Comparison of ENCODE assay signal across 17 cellular contexts in the genomic region with DNA sequence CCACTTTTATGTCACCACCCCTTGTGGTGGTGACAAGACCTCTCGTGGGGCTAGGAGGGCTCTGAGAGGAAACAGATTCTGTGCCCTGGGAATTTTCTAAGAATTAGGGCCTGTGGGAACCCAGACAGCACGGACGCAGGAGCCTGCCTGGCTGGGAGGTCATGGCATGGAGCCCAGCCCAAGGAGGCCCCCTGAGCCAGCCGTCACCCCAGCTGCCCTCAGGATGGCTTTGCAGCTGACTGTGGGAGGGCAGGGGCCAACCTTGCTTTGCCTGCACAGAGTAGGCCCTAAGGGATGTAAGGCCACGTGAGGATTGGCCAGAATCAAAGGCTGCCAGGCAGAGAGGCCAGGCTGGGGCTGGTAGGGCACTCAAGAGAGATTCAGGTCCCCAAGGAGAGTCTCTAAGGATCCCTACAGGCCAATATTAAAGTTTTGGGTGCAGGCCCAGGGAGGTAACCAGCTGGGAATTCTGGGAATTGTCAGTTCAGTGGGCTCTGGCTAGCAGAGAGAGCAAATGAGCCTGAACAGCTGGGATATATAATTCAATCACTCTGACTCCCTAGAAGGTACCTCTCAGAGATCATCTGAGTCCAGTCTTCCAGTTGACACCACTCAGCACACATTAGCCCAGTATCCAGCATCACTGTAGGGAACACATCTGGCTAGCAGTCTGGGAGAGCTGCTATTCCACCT. TPM values are rescaled to one million over a fixed set of nuclear protein-coding genes. Genes with fewer than 3 reads are reported as not detected.
A peak's percentile ranks its signal among the peaks of the same experiment; 100 is the strongest.
DNase-seq lines count a peak whose midpoint lies in the region; ATAC-seq and TF ChIP-seq lines count a peak whose summit lies in the region.
"Had no signal": no experiment of that assay in that cellular context is flagged by ENCODE, and none has a peak within 500 bp of the region (broad histone marks: within the 10 kb centered on the region; RNA-seq: fewer than 3 reads in every experiment).

No MANE protein-coding gene starts in this region.

- peak; percentile 90 for DNase-seq in RPMI7951 (ENCODE audit: low read depth)
- peak; percentile 33 for DNase-seq in adipocyte (ENCODE audit: low read depth)
- DNase-seq in lower lobe of right lung, result no peak
- DNase-seq in tibial artery, result peak in 1 of 2 donors; percentile 77
- no peak for DNase-seq in stimulated activated naive CD8-positive, alpha-beta T cell treated with anti-CD3 and anti-CD28 coated beads, Interleukin-15, amount 100 ng/mL, for 72 hours
- DNase-seq in activated CD8-positive, alpha-beta memory T cell treated with anti-CD3 and anti-CD28 coated beads, Interleukin-2, amount 10 ng/mL, durations not matched to agents 7 days and 5 days, result no peak
- DNase-seq: activated CD4-positive, alpha-beta T cell treated with anti-CD3 and anti-CD28 coated beads, Interleukin-2, amount 10 ng/mL, durations not matched to agents 24 days and 14 days; activated gamma-delta T cell; GOT3; KBM-7; NCI-H1930; NCI-H446; Peyer's patch; stimulated activated CD4-positive, alpha-beta T cell treated with anti-CD3 and anti-CD28 coated beads, Interleukin-12 subunit alpha, Interleukin-12 subunit beta, amount 100 ng/mL, for 4 hours; transverse colon had no signal

- H3K4me3 ChIP-seq in adipocyte (ENCODE audit: low read length), result no peak overlapping the region
- H3K4me3 ChIP-seq in lower lobe of right lung, result no peak overlapping the region
- no peak overlapping the region for H3K4me3 ChIP-seq in tibial artery
- H3K4me3 ChIP-seq: Peyer's patch, transverse colon had no signal

- no peaks in the 10 kb centered on the region for H3K9me3 Mint-ChIP-seq in stimulated activated naive CD8-positive, alpha-beta T cell treated with anti-CD3 and anti-CD28 coated beads, Interleukin-15, amount 100 ng/mL, for 72 hours
- no peaks in the 10 kb centered on the region for H3K9me3 Mint-ChIP-seq in activated CD8-positive, alpha-beta memory T cell treated with anti-CD3 and anti-CD28 coated beads, Interleukin-2, amount 10 ng/mL, durations not matched to agents 7 days and 5 days (ENCODE audit: low read depth)
- H3K9me3 Mint-ChIP-seq: activated CD4-positive, alpha-beta T cell treated with anti-CD3 and anti-CD28 coated beads, Interleukin-2, amount 10 ng/mL, durations not matched to agents 24 days and 14 days; mesothelial cell of epicardium had no signal

- TF ChIP-seq CTCF in lower lobe of right lung (IDR thresholded peaks at IDR 0.05) (no peak), tibial artery (IDR thresholded peaks at IDR 0.05) (no peak)

- H3K27ac ChIP-seq in lower lobe of right lung (peak overlapping the region; percentile 43), tibial artery (peak overlapping the region; percentile 64 to 71)

- H3K4me1 ChIP-seq in adipocyte (ENCODE audit: control insufficient read depth, insufficient read depth, low read length) (peaks cover 49% of the 10 kb centered on the region), lower lobe of right lung (peaks cover 14% of the 10 kb centered on the region), tibial artery (peaks cover 0 to 61% (median 50%) of the 10 kb centered on the region in 4 donors)

- H3K36me3 ChIP-seq in adipocyte (ENCODE audit: control insufficient read depth, insufficient read depth, low read length, severe bottlenecking) (peaks cover 19% of the 10 kb centered on the region), lower lobe of right lung (no peaks in the 10 kb centered on the region), tibial artery (peaks cover 0 to 31% (median 9%) of the 10 kb centered on the region in 3 donors)
- H3K36me3 ChIP-seq: Peyer's patch, transverse colon had no signal

- peaks cover 11% of the 10 kb centered on the region for H3K27me3 Mint-ChIP-seq in stimulated activated naive CD8-positive, alpha-beta T cell treated with anti-CD3 and anti-CD28 coated beads, Interleukin-15, amount 100 ng/mL, for 72 hours
- peaks cover 26% of the 10 kb centered on the region for H3K27me3 Mint-ChIP-seq in activated CD8-positive, alpha-beta memory T cell treated with anti-CD3 and anti-CD28 coated beads, Interleukin-2, amount 10 ng/mL, durations not matched to agents 7 days and 5 days

- ATAC-seq in lower lobe of right lung (no peak), esophagus mucosa (no peak)
- no peak for ATAC-seq in stimulated activated naive CD8-positive, alpha-beta T cell treated with anti-CD3 and anti-CD28 coated beads, Interleukin-15, amount 100 ng/mL, for 72 hours
- ATAC-seq in activated CD8-positive, alpha-beta memory T cell treated with anti-CD3 and anti-CD28 coated beads, Interleukin-2, amount 10 ng/mL, durations not matched to agents 7 days and 5 days, result no peak

- H3K27me3 ChIP-seq in adipocyte (replicated peaks; ENCODE audit: control insufficient read depth, insufficient read depth, low read length) (no peaks in the 10 kb centered on the region), lower lobe of right lung (ENCODE audit: low read depth) (peaks cover 5% of the 10 kb centered on the region), tibial artery (no peaks in the 10 kb centered on the region)
- H3K27me3 ChIP-seq: Peyer's patch had no signal

- CTCF ChIA-PET in activated CD8-positive, alpha-beta memory T cell treated with anti-CD3 and anti-CD28 coated beads, Interleukin-2, amount 10 ng/mL, durations not matched to agents 7 days and 5 days (lab: Charles Lee), result interaction anchor here (1.2 kb wide), 1 partner anchor 31 kb away, joined by 3 read pairs; no protein-coding TSS in a partner anchor

- intact Hi-C loops in lower lobe of right lung (cut with DNase I), result no loop called here
- intact Hi-C loops in tibial artery (cut with DNase I; ENCODE audit: low total_unique reads), result loop anchor here (5.0 kb wide), 1 partner anchor 187 kb away; no protein-coding TSS in a partner anchor

- no peak overlapping the region for H3K4me3 Mint-ChIP-seq in stimulated activated naive CD8-positive, alpha-beta T cell treated with anti-CD3 and anti-CD28 coated beads, Interleukin-15, amount 100 ng/mL, for 72 hours
- H3K4me3 Mint-ChIP-seq in activated CD8-positive, alpha-beta memory T cell treated with anti-CD3 and anti-CD28 coated beads, Interleukin-2, amount 10 ng/mL, durations not matched to agents 7 days and 5 days, result no peak overlapping the region
- H3K4me3 Mint-ChIP-seq: activated CD4-positive, alpha-beta T cell treated with anti-CD3 and anti-CD28 coated beads, Interleukin-2, amount 10 ng/mL, durations not matched to agents 24 days and 14 days; mesothelial cell of epicardium had no signal

- H3K9ac ChIP-seq in adipocyte (ENCODE audit: low read length), result peak overlapping the region; percentile 50

- H3K4me1 Mint-ChIP-seq in stimulated activated naive CD8-positive, alpha-beta T cell treated with anti-CD3 and anti-CD28 coated beads, Interleukin-15, amount 100 ng/mL, for 72 hours, result peaks cover 12% of the 10 kb centered on the region
- H3K4me1 Mint-ChIP-seq in activated CD8-positive, alpha-beta memory T cell treated with anti-CD3 and anti-CD28 coated beads, Interleukin-2, amount 10 ng/mL, durations not matched to agents 7 days and 5 days, result no peaks in the 10 kb centered on the region
- H3K4me1 Mint-ChIP-seq: mesothelial cell of epicardium had no signal

- H3K27ac Mint-ChIP-seq in stimulated activated naive CD8-positive, alpha-beta T cell treated with anti-CD3 and anti-CD28 coated beads, Interleukin-15, amount 100 ng/mL, for 72 hours, result no peak overlapping the region
- no peak overlapping the region for H3K27ac Mint-ChIP-seq in activated CD8-positive, alpha-beta memory T cell treated with anti-CD3 and anti-CD28 coated beads, Interleukin-2, amount 10 ng/mL, durations not matched to agents 7 days and 5 days
- H3K27ac Mint-ChIP-seq: activated CD4-positive, alpha-beta T cell treated with anti-CD3 and anti-CD28 coated beads, Interleukin-2, amount 10 ng/mL, durations not matched to agents 24 days and 14 days; mesothelial cell of epicardium had no signal

- H3K9me3 ChIP-seq in adipocyte (ENCODE audit: control insufficient read depth, low read length), result no peaks in the 10 kb centered on the region
- H3K9me3 ChIP-seq in lower lobe of right lung, result no peaks in the 10 kb centered on the region
- H3K9me3 ChIP-seq in tibial artery, result no peaks in the 10 kb centered on the region
- H3K9me3 ChIP-seq: Peyer's patch, transverse colon had no signal

- no peaks in the 10 kb centered on the region for H3K36me3 Mint-ChIP-seq in activated CD8-positive, alpha-beta memory T cell treated with anti-CD3 and anti-CD28 coated beads, Interleukin-2, amount 10 ng/mL, durations not matched to agents 7 days and 5 days
- H3K36me3 Mint-ChIP-seq: mesothelial cell of epicardium had no signal

RNA-seq across cellular contexts. Expression of gene LTBP2, which starts 6.4 kb away (rescaled TPM):
- 22.8 and 26.0 TPM in 2 replicates for total RNA-seq in RPMI7951 (2014; rRNA removed; shearing (Covaris generic))
- total RNA-seq in lower lobe of right lung (39.5 TPM), esophagus mucosa (14.4 TPM)
- under 1 TPM; 0.12 to 0.18 TPM for total RNA-seq in activated CD8-positive, alpha-beta memory T cell treated with anti-CD3 and anti-CD28 coated beads, Interleukin-2, amount 10 ng/mL, durations not matched to agents 7 days and 5 days

Comparison
In these comparisons a context has a peak if more than half of its experiments do, and no peak if none do; other contexts are left out.
1. DNase-seq: peak in RPMI7951 (single experiment) and adipocyte (single experiment); none in lower lobe of right lung (single experiment), stimulated activated naive CD8-positive, alpha-beta T cell treated with anti-CD3 and anti-CD28 coated beads, Interleukin-15, amount 100 ng/mL, for 72 hours (0 of 2) and activated CD8-positive, alpha-beta memory T cell treated with anti-CD3 and anti-CD28 coated beads, Interleukin-2, amount 10 ng/mL, durations not matched to agents 7 days and 5 days (single experiment).
2. RNA of gene LTBP2, which starts 6.4 kb away (total RNA-seq): 39.5 TPM in lower lobe of right lung (single experiment), 22.8 to 26.0 TPM in RPMI7951 and 14.4 TPM in esophagus mucosa (single experiment); 0.12 to 0.18 TPM in activated CD8-positive, alpha-beta memory T cell treated with anti-CD3 and anti-CD28 coated beads, Interleukin-2, amount 10 ng/mL, durations not matched to agents 7 days and 5 days; every median in the first group is over 10 times any median in the second.